9 cellular contexts compared by ENCODE assay signal in genomic region chr1:24929876-24930702, GRCh38. TPM values are rescaled to one million over a fixed set of nuclear protein-coding genes. Genes with fewer than 3 reads are reported as not detected.
DNase-seq lines count a peak whose midpoint lies in the region; ATAC-seq and TF ChIP-seq lines count a peak whose summit lies in the region.
"Had no signal": no experiment of that assay in that cellular context is flagged by ENCODE, and none has a peak within 500 bp of the region (broad histone marks: within the 10 kb centered on the region; RNA-seq: fewer than 3 reads in every experiment).

Gene RUNX3 (minus strand): TSS chr1:24930276. CDS start chr1:24929868, 408 bp downstream.

- intact Hi-C loops in activated CD8-positive, alpha-beta T cell treated with anti-CD3 and anti-CD28 coated beads for 36 hours (cut with micrococcal nuclease) = loop anchor here (10.0 kb wide), 1 partner anchor 105 kb away; no protein-coding TSS in a partner anchor
- intact Hi-C loops in esophagus muscularis mucosa (cut with DNase I) (loop anchor here (10.0 kb wide), 2 partner anchors 165 to 275 kb away; no protein-coding TSS in a partner anchor), vagina (cut with DNase I) (no loop called here)

- H3K4me3 ChIP-seq in AG04449 (ENCODE audit: low read depth, low read length) (peak within 1 kb of the TSS; percentile 66), esophagus muscularis mucosa (peak within 1 kb of the TSS; percentile 42 to 57 (median 44)), vagina (peak within 1 kb of the TSS; percentile 23 to 35)

- WGBS in esophagus muscularis mucosa = 0% methylated on average over 7 of the region's 117 CpGs

- H3K4me1 ChIP-seq in esophagus muscularis mucosa (peaks cover 23 to 52% (median 42%) of the 10 kb centered on the region in 4 donors), vagina (peaks cover 42% of the 10 kb centered on the region)

- POLR2A ChIA-PET in AG04449 (lab: Yijun Ruan, JAX) = interaction anchor here (0.8 to 1.0 kb wide), 2 partner anchors 17 to 18 kb away, joined by 3 read pairs; no protein-coding TSS in a partner anchor
- POLR2A ChIA-PET in activated CD8-positive, alpha-beta T cell treated with anti-CD3 and anti-CD28 coated beads for 36 hours (lab: Charles Lee) = interaction anchor here (0.5 to 10.8 kb wide), 16 partner anchors 9 to 475 kb away, joined by 3 to 122 read pairs (median 6); no protein-coding TSS in a partner anchor

- peak within 1 kb of the TSS; percentile 90 for H3K27ac Mint-ChIP-seq in activated CD8-positive, alpha-beta T cell treated with anti-CD3 and anti-CD28 coated beads for 36 hours

- ATAC-seq in GM18520 (IDR thresholded peaks at IDR 0.05; ENCODE audit: unreplicated experiment) (peak; percentile 60), HG02981 (IDR thresholded peaks at IDR 0.05; ENCODE audit: unreplicated experiment) (peak; percentile 65)
- peak; percentile 81 for ATAC-seq in activated CD8-positive, alpha-beta T cell treated with anti-CD3 and anti-CD28 coated beads for 36 hours

- H3K36me3 ChIP-seq in esophagus muscularis mucosa (no peaks in the 10 kb centered on the region), vagina (no peaks in the 10 kb centered on the region)
- H3K36me3 ChIP-seq: thyroid gland had no signal

- no peaks in the 10 kb centered on the region for H3K9me3 Mint-ChIP-seq in activated CD8-positive, alpha-beta T cell treated with anti-CD3 and anti-CD28 coated beads for 36 hours

- TF ChIP-seq POLR2A in esophagus muscularis mucosa (IDR thresholded peaks at IDR 0.05; ENCODE audit: low read depth) = no peak
- TF ChIP-seq POLR2A in vagina (IDR thresholded peaks at IDR 0.05) = no peak

- CTCF ChIA-PET in AG04449 (lab: Yijun Ruan, JAX) = interaction anchor here (1.0 to 12.7 kb wide), 8 partner anchors 10 to 277 kb away, joined by 3 to 164 read pairs (median 20); no protein-coding TSS in a partner anchor
- CTCF ChIA-PET in activated CD8-positive, alpha-beta T cell treated with anti-CD3 and anti-CD28 coated beads for 36 hours (lab: Charles Lee) = interaction anchor here (0.8 to 8.8 kb wide), 10 partner anchors 23 to 218 kb away, joined by 3 to 53 read pairs (median 4); no protein-coding TSS in a partner anchor

- peak within 1 kb of the TSS; percentile 96 for H3K4me3 Mint-ChIP-seq in activated CD8-positive, alpha-beta T cell treated with anti-CD3 and anti-CD28 coated beads for 36 hours

- H3K9me3 ChIP-seq in esophagus muscularis mucosa (no peaks in the 10 kb centered on the region), vagina (no peaks in the 10 kb centered on the region)
- H3K9me3 ChIP-seq: thyroid gland had no signal

- TF ChIP-seq EP300 in esophagus muscularis mucosa (IDR thresholded peaks at IDR 0.05) = no peak

- peak; percentile 28 for TF ChIP-seq CTCF in AG04449 (IDR thresholded peaks at IDR 0.05; ENCODE audit: insufficient read depth, low read length, missing control alignments)
- TF ChIP-seq CTCF in activated CD8-positive, alpha-beta T cell treated with anti-CD3 and anti-CD28 coated beads for 36 hours (IDR thresholded peaks at IDR 0.05) = no peak
- no peak for TF ChIP-seq CTCF in esophagus muscularis mucosa (IDR thresholded peaks at IDR 0.05)
- TF ChIP-seq CTCF in vagina (IDR thresholded peaks at IDR 0.05) = no peak

- peaks cover 61% of the 10 kb centered on the region for H3K4me1 Mint-ChIP-seq in activated CD8-positive, alpha-beta T cell treated with anti-CD3 and anti-CD28 coated beads for 36 hours (ENCODE audit: low read depth)

- peaks cover 0 to 98% (median 88%) of the 10 kb centered on the region in 4 donors for H3K27me3 ChIP-seq in esophagus muscularis mucosa
- H3K27me3 ChIP-seq in vagina = peaks cover 39% of the 10 kb centered on the region

- H3K36me3 Mint-ChIP-seq in activated CD8-positive, alpha-beta T cell treated with anti-CD3 and anti-CD28 coated beads for 36 hours (ENCODE audit: low read depth) = peaks cover 82% of the 10 kb centered on the region

- no peak for DNase-seq in AG04449 (ENCODE audit: low read depth, low spot score)
- peak; percentile 83 for DNase-seq in NCI-H2196 (lab: John Stamatoyannopoulos, UW; ENCODE audit: unreplicated experiment)
- peak; percentile 92 for DNase-seq in activated CD8-positive, alpha-beta T cell treated with anti-CD3 and anti-CD28 coated beads for 36 hours
- no peak for DNase-seq in esophagus muscularis mucosa (ENCODE audit: extremely low spot score)
- peak; percentile 24 for DNase-seq in pons (ENCODE audit: low spot score)
- DNase-seq in vagina (ENCODE audit: extremely low spot score in 2 of 2) = no peak

- H3K27me3 Mint-ChIP-seq in activated CD8-positive, alpha-beta T cell treated with anti-CD3 and anti-CD28 coated beads for 36 hours = no peaks in the 10 kb centered on the region

- peak within 1 kb of the TSS; percentile 3 to 57 (median 40) for H3K27ac ChIP-seq in esophagus muscularis mucosa (replicated peaks in 1 of 4)
- peak within 1 kb of the TSS; percentile 62 for H3K27ac ChIP-seq in vagina
- H3K27ac ChIP-seq: thyroid gland had no signal

RNA-seq across cellular contexts. Expression of gene RUNX3, which starts in this region (rescaled TPM):
- total RNA-seq in activated CD8-positive, alpha-beta T cell treated with anti-CD3 and anti-CD28 coated beads for 36 hours = 100 to 1,000 TPM; 180 to 183 TPM
- total RNA-seq in esophagus muscularis mucosa = 1 to 10 TPM in 3 of 4 donors, under 1 TPM in 1; 0.91 to 4.4 (median 2.3) TPM
- total RNA-seq in vagina = 4.2 TPM

Comparison
In these comparisons a context has a peak if more than half of its experiments do, and no peak if none do; other contexts are left out.
1. RNA of gene RUNX3 (total RNA-seq): 180 to 183 TPM in activated CD8-positive, alpha-beta T cell treated with anti-CD3 and anti-CD28 coated beads for 36 hours; 4.2 TPM in vagina (single experiment) and 0.91 to 4.4 TPM in esophagus muscularis mucosa; every median in the first group is over 10 times any median in the second.
2. DNase-seq: peak in NCI-H2196 (single experiment), activated CD8-positive, alpha-beta T cell treated with anti-CD3 and anti-CD28 coated beads for 36 hours (single experiment) and pons (single experiment); none in AG04449 (single experiment), esophagus muscularis mucosa (single experiment) and vagina (0 of 2).
3. Peak in every context shown above with its lines, with median percentiles within 50 percentile points of each other: H3K4me3 ChIP-seq and ATAC-seq.